In the genomic region with DNA sequence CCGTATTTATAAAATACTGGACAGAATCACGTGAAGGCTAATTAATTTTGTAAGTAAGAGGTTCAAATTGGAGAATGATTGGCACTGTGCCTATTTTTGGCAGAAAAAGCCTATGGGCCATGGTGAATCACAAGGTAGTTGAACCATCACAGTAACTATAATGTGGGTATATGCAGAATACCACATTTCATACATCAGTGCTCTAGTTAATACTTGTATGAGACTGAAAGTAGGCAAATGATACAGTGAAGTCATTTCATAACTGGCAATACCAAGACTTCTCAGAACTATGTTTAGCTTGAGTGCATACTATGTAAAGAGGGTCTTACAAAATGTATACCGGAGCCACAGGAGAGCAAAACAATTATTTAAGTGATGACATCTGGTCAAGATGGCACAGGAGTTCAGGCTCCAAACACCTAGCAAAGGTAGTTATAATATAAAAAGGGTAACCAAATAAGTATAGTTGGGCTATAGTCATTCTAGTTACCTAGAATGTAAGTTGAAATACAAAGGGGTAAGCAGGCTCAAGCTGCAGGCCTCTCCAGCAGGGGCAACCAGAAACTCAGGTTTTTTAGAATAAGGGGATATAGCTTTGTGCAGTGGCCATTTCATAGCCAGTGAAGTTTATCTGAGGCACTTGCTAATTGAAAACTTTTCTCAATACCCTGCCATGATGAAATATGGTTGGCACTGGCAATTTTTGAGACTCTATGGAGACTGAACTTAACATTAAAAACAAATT, we compare ENCODE assay signal across 8 cellular contexts. TPM values are rescaled to one million over a fixed set of nuclear protein-coding genes. Genes with fewer than 3 reads are reported as not detected.
DNase-seq lines count a peak whose midpoint lies in the region; ATAC-seq and TF ChIP-seq lines count a peak whose summit lies in the region.

No MANE protein-coding gene starts in this region.

- H3K27ac Mint-ChIP-seq in natural killer cell treated with Interleukin-12 subunit alpha and Interleukin-12 subunit beta and Interleukin-15 and Interleukin-18, amount 100 ng/mL, for 72 hours = peak overlapping the region; percentile 83 to 92
- no peak overlapping the region for H3K27ac Mint-ChIP-seq in natural killer cell
- peak overlapping the region in 3 of 9 donors; percentile 7 to 39 (median 29) for H3K27ac Mint-ChIP-seq in naive thymus-derived CD4-positive, alpha-beta T cell

- no peaks in the 10 kb centered on the region for H4K20me1 ChIP-seq in OCI-LY7 (ENCODE audit: insufficient read depth, low read length)

- peak overlapping the region; percentile 84 for H3K4me3 Mint-ChIP-seq in natural killer cell treated with Interleukin-12 subunit alpha and Interleukin-12 subunit beta and Interleukin-15 and Interleukin-18, amount 100 ng/mL, for 72 hours
- H3K4me3 Mint-ChIP-seq in natural killer cell = no peak overlapping the region
- H3K4me3 Mint-ChIP-seq in naive thymus-derived CD4-positive, alpha-beta T cell = no peak overlapping the region

- peak; percentile 84 to 89 for ATAC-seq in natural killer cell treated with Interleukin-12 subunit alpha and Interleukin-12 subunit beta and Interleukin-15 and Interleukin-18, amount 100 ng/mL, for 72 hours
- ATAC-seq in natural killer cell = no peak
- peak; percentile 95 for ATAC-seq in HG02840 (IDR thresholded peaks at IDR 0.05; ENCODE audit: low FRiP score, unreplicated experiment)
- ATAC-seq in sciatic nerve = no peak
- no peak for ATAC-seq in naive thymus-derived CD4-positive, alpha-beta T cell

- peaks cover 90% of the 10 kb centered on the region for H3K79me2 ChIP-seq in OCI-LY7 (ENCODE audit: insufficient read depth, low read depth, low read length)

- H3K4me3 ChIP-seq in OCI-LY7 (ENCODE audit: low read depth, low read length, poor library complexity, severe bottlenecking) = peak overlapping the region; percentile 66
- no peak overlapping the region for H3K4me3 ChIP-seq in thyroid gland (replicated peaks in 1 of 3)
- H3K4me3 ChIP-seq in naive thymus-derived CD4-positive, alpha-beta T cell (ENCODE audit: low read length) = no peak overlapping the region

- H3K36me3 ChIP-seq in OCI-LY7 (ENCODE audit: insufficient read depth, low read length) = peaks cover 24% of the 10 kb centered on the region
- H3K36me3 ChIP-seq in thyroid gland = no peaks in the 10 kb centered on the region
- no peaks in the 10 kb centered on the region for H3K36me3 ChIP-seq in naive thymus-derived CD4-positive, alpha-beta T cell (ENCODE audit: control insufficient read depth in 2 of 3, insufficient read depth in 3 of 3, low read length in 3 of 3)

- H3K4me1 ChIP-seq in OCI-LY7 (ENCODE audit: insufficient read depth, low read length, poor library complexity, severe bottlenecking) (peaks cover 72% of the 10 kb centered on the region), thyroid gland (peaks cover 0 to 4% of the 10 kb centered on the region in 2 donors)
- H3K4me1 ChIP-seq in naive thymus-derived CD4-positive, alpha-beta T cell (ENCODE audit: control insufficient read depth in 2 of 2, insufficient read depth in 2 of 2, low read length in 2 of 2) = peaks cover 0 to 7% of the 10 kb centered on the region in 2 donors

- CTCF ChIA-PET in OCI-LY7 (lab: Charles Lee; ENCODE audit: unreplicated experiment) = interaction anchor here (0.9 to 1.9 kb wide), 6 partner anchors 9 to 116 kb away, joined by 3 to 6 read pairs (median 4); no protein-coding TSS in a partner anchor
- CTCF ChIA-PET in naive thymus-derived CD4-positive, alpha-beta T cell (lab: Charles Lee) = interaction anchor here (0.6 to 1.6 kb wide), 4 partner anchors 11 to 374 kb away, joined by 3 to 5 read pairs (median 3); no protein-coding TSS in a partner anchor

- H3K4me1 Mint-ChIP-seq in natural killer cell treated with Interleukin-12 subunit alpha and Interleukin-12 subunit beta and Interleukin-15 and Interleukin-18, amount 100 ng/mL, for 72 hours (ENCODE audit: low read depth in 2 of 2) = peaks cover 32 to 51% of the 10 kb centered on the region in 2 donors
- peaks cover 7 to 10% of the 10 kb centered on the region in 2 donors for H3K4me1 Mint-ChIP-seq in natural killer cell
- peaks cover 6 to 34% (median 23%) of the 10 kb centered on the region in 7 donors for H3K4me1 Mint-ChIP-seq in naive thymus-derived CD4-positive, alpha-beta T cell

- POLR2A ChIA-PET in OCI-LY7 (lab: Charles Lee) = interaction anchor here (0.5 to 8.3 kb wide), 36 partner anchors 12 to 319 kb away, joined by 3 to 143 read pairs (median 4); a partner anchor contains a TSS
- POLR2A ChIA-PET in naive thymus-derived CD4-positive, alpha-beta T cell (lab: Charles Lee) = interaction anchor here (0.5 to 0.6 kb wide), 2 partner anchors 54 to 79 kb away, joined by 3 to 4 read pairs; no protein-coding TSS in a partner anchor

- H2AFZ ChIP-seq in OCI-LY7 (ENCODE audit: low read length) = no peak overlapping the region

- H3K9me3 ChIP-seq in OCI-LY7 (ENCODE audit: low read length) = peaks cover 10% of the 10 kb centered on the region; the same call in 1 of the 2 replicates
- no peaks in the 10 kb centered on the region for H3K9me3 ChIP-seq in thyroid gland
- H3K9me3 ChIP-seq in naive thymus-derived CD4-positive, alpha-beta T cell (ENCODE audit: control insufficient read depth in 2 of 3, low read length in 3 of 3) = no peaks in the 10 kb centered on the region

- H3K9me2 ChIP-seq in OCI-LY7 (ENCODE audit: insufficient read depth, low read length) = no peaks in the 10 kb centered on the region

- H3K36me3 Mint-ChIP-seq in natural killer cell treated with Interleukin-12 subunit alpha and Interleukin-12 subunit beta and Interleukin-15 and Interleukin-18, amount 100 ng/mL, for 72 hours = peaks cover 5% of the 10 kb centered on the region
- H3K36me3 Mint-ChIP-seq in natural killer cell = no peaks in the 10 kb centered on the region
- peaks cover 0 to 3% (median 0%) of the 10 kb centered on the region in 5 donors for H3K36me3 Mint-ChIP-seq in naive thymus-derived CD4-positive, alpha-beta T cell

- H3K9me3 Mint-ChIP-seq in natural killer cell treated with Interleukin-12 subunit alpha and Interleukin-12 subunit beta and Interleukin-15 and Interleukin-18, amount 100 ng/mL, for 72 hours = peaks cover 2% of the 10 kb centered on the region
- H3K9me3 Mint-ChIP-seq in natural killer cell = no peaks in the 10 kb centered on the region
- no peaks in the 10 kb centered on the region for H3K9me3 Mint-ChIP-seq in naive thymus-derived CD4-positive, alpha-beta T cell

- no peak for DNase-seq in natural killer cell treated with Interleukin-12 subunit alpha and Interleukin-12 subunit beta and Interleukin-15 and Interleukin-18, amount 100 ng/mL, for 72 hours (ENCODE audit: low spot score)
- no peak for DNase-seq in natural killer cell
- DNase-seq in OCI-LY7 (ENCODE audit: low spot score) = peak; percentile 88
- no peak for DNase-seq in sciatic nerve (ENCODE audit: low spot score)
- no peak for DNase-seq in thyroid gland
- DNase-seq in G401 (ENCODE audit: low spot score) = no peak
- no peak for DNase-seq in naive thymus-derived CD4-positive, alpha-beta T cell

- no peaks in the 10 kb centered on the region for H3K27me3 ChIP-seq in thyroid gland
- no peaks in the 10 kb centered on the region for H3K27me3 ChIP-seq in naive thymus-derived CD4-positive, alpha-beta T cell (ENCODE audit: control insufficient read depth in 2 of 2, insufficient read depth in 2 of 2, low read length in 2 of 2)

- peaks cover 0 to 2% of the 10 kb centered on the region in 2 donors for H3K27me3 Mint-ChIP-seq in natural killer cell treated with Interleukin-12 subunit alpha and Interleukin-12 subunit beta and Interleukin-15 and Interleukin-18, amount 100 ng/mL, for 72 hours
- no peaks in the 10 kb centered on the region for H3K27me3 Mint-ChIP-seq in natural killer cell (ENCODE audit: low read depth in 2 of 2)
- H3K27me3 Mint-ChIP-seq in naive thymus-derived CD4-positive, alpha-beta T cell = no peaks in the 10 kb centered on the region

- intact Hi-C loops in natural killer cell (cut with micrococcal nuclease) (no loop called here), OCI-LY7 (cut with micrococcal nuclease; ENCODE audit: unreplicated experiment) (loop anchor here (1.0 to 2.0 kb wide), 2 partner anchors 72 to 301 kb away; no protein-coding TSS in a partner anchor), sciatic nerve (cut with DNase I) (no loop called here), thyroid gland (cut with DNase I) (no loop called here)
- intact Hi-C loops in naive thymus-derived CD4-positive, alpha-beta T cell (cut with micrococcal nuclease) = no loop called here

- H3K27ac ChIP-seq in OCI-LY7 (ENCODE audit: low read depth, low read length, poor library complexity, severe bottlenecking) = peak overlapping the region; percentile 98
- no peak overlapping the region for H3K27ac ChIP-seq in thyroid gland
- no peak overlapping the region for H3K27ac ChIP-seq in naive thymus-derived CD4-positive, alpha-beta T cell (ENCODE audit: low read depth, low read length)

- no TSS peak for BruUV-seq in OCI-LY7 (replicated peaks; lab: Mats Ljungman, UMichigan)

- TF ChIP-seq CTCF in natural killer cell (IDR thresholded peaks at IDR 0.05) (no peak), OCI-LY7 (conservative IDR thresholded peaks at IDR 0.05; ENCODE audit: low read length) (0 out of 2 replicates have a peak, but pooled peaks have one; percentile 28), thyroid gland (IDR thresholded peaks at IDR 0.05) (no peak)

- no peak for TF ChIP-seq POLR2A in thyroid gland (IDR thresholded peaks at IDR 0.05)

- WGBS in thyroid gland, 2 donors = 91 to 92% methylated on average over 3 of the region's 3 CpGs

- peak overlapping the region; percentile 94 for H3K4me2 ChIP-seq in OCI-LY7 (ENCODE audit: low read length)

- in situ Hi-C loops in G401 (cut with HindIII; ENCODE audit: low sequenced_read_pairs) = no loop called here

RNA-seq across cellular contexts. Expression of a gene that starts 19.1 kb away (rescaled TPM):
- total RNA-seq in natural killer cell treated with Interleukin-12 subunit alpha and Interleukin-12 subunit beta and Interleukin-15 and Interleukin-18, amount 100 ng/mL, for 72 hours = 10 to 100 TPM; 12.1 to 12.4 TPM
- total RNA-seq in natural killer cell (1 to 10 TPM; 1.8 to 5.5 (median 3.8) TPM), OCI-LY7 (2022) (115 and 117 TPM in 2 replicates), sciatic nerve (5.4 TPM), thyroid gland (10 to 100 TPM in 2 of 4 donors, 1 to 10 TPM in 2; 9.3 to 17.5 (median 10.1) TPM)
- 90.5 and 108 TPM in 2 replicates for total RNA-seq in OCI-LY7 (2014; rRNA removed; shearing (Covaris generic))
- 4.2 and 8.9 TPM in 2 replicates for total RNA-seq in G401 (2014; rRNA removed; shearing (Covaris generic))
- total RNA-seq in naive thymus-derived CD4-positive, alpha-beta T cell = 10 to 100 TPM in 2 of 5 experiments, 1 to 10 TPM in 3; 6.1 to 44.3 (median 8.7) TPM
- 10 to 100 TPM; 17.1 to 22.8 TPM for polyA plus RNA-seq in naive thymus-derived CD4-positive, alpha-beta T cell

Comparison
In these comparisons a context has a peak if more than half of its experiments do, and no peak if none do; other contexts are left out.
1. ATAC-seq: peak in natural killer cell treated with Interleukin-12 subunit alpha and Interleukin-12 subunit beta and Interleukin-15 and Interleukin-18, amount 100 ng/mL, for 72 hours (2 of 2) and HG02840 (single experiment); none in natural killer cell (0 of 3), sciatic nerve (single experiment) and naive thymus-derived CD4-positive, alpha-beta T cell (single experiment).
2. H3K27ac Mint-ChIP-seq: peak in natural killer cell treated with Interleukin-12 subunit alpha and Interleukin-12 subunit beta and Interleukin-15 and Interleukin-18, amount 100 ng/mL, for 72 hours (2 of 2); none in natural killer cell (0 of 2).